In the genomic region with DNA sequence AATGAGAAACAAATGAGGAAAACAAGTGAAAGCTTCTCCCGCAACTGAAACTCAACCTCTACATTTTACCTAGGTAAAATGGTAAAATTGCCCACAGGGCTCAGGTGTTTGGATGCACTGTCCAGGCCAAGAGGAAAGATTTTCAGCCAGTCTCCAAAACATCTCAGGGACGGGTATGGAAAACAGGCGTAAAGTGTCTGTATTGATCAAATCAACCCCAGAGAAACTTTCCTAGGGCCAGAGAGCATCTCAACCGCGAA, we compare ENCODE assay signal across 8 cellular contexts. TPM values are rescaled to one million over a fixed set of nuclear protein-coding genes. Genes with fewer than 3 reads are reported as not detected.
DNase-seq lines count a peak whose midpoint lies in the region; ATAC-seq, FAIRE-seq and TF ChIP-seq lines count a peak whose summit lies in the region.

No MANE protein-coding gene starts in this region.

- TF ChIP-seq RAD21 in HepG2 (CRISPR knock-in tag; IDR thresholded peaks at IDR 0.05) = no peak

- TF ChIP-seq CTCF in HepG2 (CRISPR knock-in tag; IDR thresholded peaks at IDR 0.05) (no peak), transverse colon (IDR thresholded peaks at IDR 0.05) (no peak)

- TF ChIP-seq EP300 in HepG2 (IDR thresholded peaks at IDR 0.05; ENCODE audit: low read depth in 2 of 2, low read length in 2 of 2) = no peak
- TF ChIP-seq EP300 in HepG2 (CRISPR knock-in tag; IDR thresholded peaks at IDR 0.05; ENCODE audit: borderline replicate concordance) = no peak
- no peak for TF ChIP-seq EP300 in transverse colon (IDR thresholded peaks at IDR 0.05; ENCODE audit: low read depth)

- H3K9ac ChIP-seq in HepG2 (ENCODE audit: insufficient read depth, low read depth, low read length) = peak overlapping the region; percentile 87

- POLR2A ChIA-PET in activated naive CD8-positive, alpha-beta T cell treated with anti-CD3 and anti-CD28 coated beads, Interleukin-2, amount 10 ng/mL, durations not matched to agents 7 days and 5 days (lab: Charles Lee) = interaction anchor here (0.6 to 1.9 kb wide), 7 partner anchors 12 to 180 kb away, joined by 3 to 20 read pairs (median 4); a partner anchor contains a TSS
- POLR2A ChIA-PET in HepG2 (lab: Yijun Ruan, JAX) = interaction anchor here (0.5 to 1.9 kb wide), 8 partner anchors 19 to 181 kb away, joined by 3 to 11 read pairs (median 4); a partner anchor contains a TSS

- H3K79me2 ChIP-seq in HepG2 (ENCODE audit: insufficient read depth, low read length) = peaks cover 29% of the 10 kb centered on the region

- CTCF ChIA-PET in HepG2 (lab: Yijun Ruan, JAX; ENCODE audit: low intra/inter-chr PET ratio, low total read pairs) = interaction anchor here (1.3 kb wide), 1 partner anchor 216 kb away, joined by 3 read pairs; no protein-coding TSS in a partner anchor

- H3K9me3 Mint-ChIP-seq in activated T-cell treated with anti-CD3 and anti-CD28 coated beads, Interleukin-2, amount 50 U/mL, for 4 hours = no peaks in the 10 kb centered on the region
- H3K9me3 Mint-ChIP-seq in activated naive CD8-positive, alpha-beta T cell treated with anti-CD3 and anti-CD28 coated beads, Interleukin-2, amount 10 ng/mL, durations not matched to agents 7 days and 5 days = no peaks in the 10 kb centered on the region

- no peak for DNase-seq in activated T-cell treated with anti-CD3 and anti-CD28 coated beads, Interleukin-2, amount 50 U/mL, for 4 hours
- no peak for DNase-seq in activated T-cell treated with anti-CD3 and anti-CD28 coated beads, Interleukin-2, amount 50 U/mL, for 48 hours
- DNase-seq in activated naive CD8-positive, alpha-beta T cell treated with anti-CD3 and anti-CD28 coated beads, Interleukin-2, amount 10 ng/mL, durations not matched to agents 7 days and 5 days = no peak
- DNase-seq in HepG2 (ENCODE audit: low spot score) = no peak
- no peak for DNase-seq in transverse colon
- DNase-seq in left lobe of liver (ENCODE audit: low spot score) = no peak
- no peak for DNase-seq in NCI-H345 (lab: John Stamatoyannopoulos, UW)
- no peak for DNase-seq in midbrain (lab: John Stamatoyannopoulos, UW)

- peak overlapping the region; percentile 83 for H3K27ac ChIP-seq in HepG2 (ENCODE audit: extremely low read length, insufficient read depth, low read length)
- H3K27ac ChIP-seq in transverse colon = peak overlapping the region; percentile 92 to 98 (median 96)

- TF ChIP-seq POLR2A in HepG2 (IDR thresholded peaks at IDR 0.05; ENCODE audit: insufficient read depth in 1 of 2, low read depth in 2 of 2, low read length in 2 of 2) (no peak), transverse colon (IDR thresholded peaks at IDR 0.05) (no peak)

- H3K27me3 ChIP-seq in HepG2 (ENCODE audit: control insufficient read depth in 1 of 2, insufficient read depth in 2 of 2, low read length in 2 of 2) (peaks cover 0 to 3% of the 10 kb centered on the region in 2 experiments; a peak in 1 of 5 replicates), transverse colon (no peaks in the 10 kb centered on the region)

- H3K36me3 ChIP-seq in HepG2 (replicated peaks in 1 of 2; ENCODE audit: control insufficient read depth in 1 of 2, insufficient read depth in 2 of 2, low read length in 2 of 2) (peaks cover 0 to 5% of the 10 kb centered on the region in 2 experiments; a peak in 3 of 5 replicates), transverse colon (peaks cover 0 to 2% (median 0%) of the 10 kb centered on the region in 4 donors)

- peaks cover 32% of the 10 kb centered on the region for H3K4me1 ChIP-seq in HepG2 (ENCODE audit: insufficient read depth, low read length)
- peaks cover 13 to 34% (median 16%) of the 10 kb centered on the region in 4 donors for H3K4me1 ChIP-seq in transverse colon

- H2AFZ ChIP-seq in HepG2 (ENCODE audit: low read length) = peak overlapping the region; percentile 87

- intact Hi-C loops in HepG2 (cut with micrococcal nuclease; ENCODE audit: unreplicated experiment) (loop anchor here (1.0 to 5.0 kb wide), 3 partner anchors 28 to 220 kb away; a partner anchor contains a TSS), transverse colon (cut with DNase I; ENCODE audit: low total_unique reads) (no loop called here)

- BruUV-seq in HepG2 (replicated peaks; lab: Mats Ljungman, UMichigan) = no TSS peak

- H3K36me3 Mint-ChIP-seq in activated T-cell treated with anti-CD3 and anti-CD28 coated beads, Interleukin-2, amount 50 U/mL, for 4 hours (ENCODE audit: insufficient read depth) = peaks cover 2% of the 10 kb centered on the region
- peaks cover 13% of the 10 kb centered on the region for H3K36me3 Mint-ChIP-seq in activated naive CD8-positive, alpha-beta T cell treated with anti-CD3 and anti-CD28 coated beads, Interleukin-2, amount 10 ng/mL, durations not matched to agents 7 days and 5 days

- H3K4me3 ChIP-seq in HepG2 (replicated peaks in 1 of 3; ENCODE audit: insufficient read depth in 1 of 3, low read depth in 2 of 3, low read length in 3 of 3) (peak overlapping the region; percentile 51 to 95 (median 87)), transverse colon (peak overlapping the region in 3 of 4 donors; percentile 73 to 89 (median 87))

- in situ Hi-C loops in HepG2 (cut with HindIII; ENCODE audit: extremely low pct_ligation_motif_present, low pct_unique_long_range_greater_than_20kb) (no loop called here), transverse colon (cut with MboI; ENCODE audit: low pct_ligation_motif_present in 1 of 4, low pct_unique_long_range_greater_than_20kb in 1 of 4, low sequenced_read_pairs in 3 of 4) (no loop called here)

- no peaks in the 10 kb centered on the region for H3K27me3 Mint-ChIP-seq in activated T-cell treated with anti-CD3 and anti-CD28 coated beads, Interleukin-2, amount 50 U/mL, for 4 hours (ENCODE audit: low read depth)
- no peaks in the 10 kb centered on the region for H3K27me3 Mint-ChIP-seq in activated naive CD8-positive, alpha-beta T cell treated with anti-CD3 and anti-CD28 coated beads, Interleukin-2, amount 10 ng/mL, durations not matched to agents 7 days and 5 days

- peaks cover 29% of the 10 kb centered on the region for H3K4me1 Mint-ChIP-seq in activated T-cell treated with anti-CD3 and anti-CD28 coated beads, Interleukin-2, amount 50 U/mL, for 4 hours (ENCODE audit: low read depth)
- peaks cover 27% of the 10 kb centered on the region for H3K4me1 Mint-ChIP-seq in activated naive CD8-positive, alpha-beta T cell treated with anti-CD3 and anti-CD28 coated beads, Interleukin-2, amount 10 ng/mL, durations not matched to agents 7 days and 5 days

- peak overlapping the region; percentile 87 for H3K4me2 ChIP-seq in HepG2 (ENCODE audit: low read depth, low read length)

- peak overlapping the region; percentile 98 for H3K27ac Mint-ChIP-seq in activated naive CD8-positive, alpha-beta T cell treated with anti-CD3 and anti-CD28 coated beads, Interleukin-2, amount 10 ng/mL, durations not matched to agents 7 days and 5 days

- ATAC-seq in activated T-cell treated with anti-CD3 and anti-CD28 coated beads, Interleukin-2, amount 50 U/mL, for 4 hours = peak in 1 of 2 donors; percentile 12
- ATAC-seq in activated naive CD8-positive, alpha-beta T cell treated with anti-CD3 and anti-CD28 coated beads, Interleukin-2, amount 10 ng/mL, durations not matched to agents 7 days and 5 days (ENCODE audit: low read depth) = peak; percentile 28
- ATAC-seq in HepG2 (peak; percentile 47), left lobe of liver (no peak)

- no peaks in the 10 kb centered on the region for H4K20me1 ChIP-seq in HepG2 (ENCODE audit: insufficient read depth, low read length)

- WGBS in HepG2 (ENCODE audit: low lambda C conversion rate) = 3% methylated on average over 5 of the region's 5 CpGs
- WGBS in transverse colon (ENCODE audit: low coverage in 1 of 2), 2 donors = 7% methylated on average over 5 of the region's 5 CpGs; no CpG with 5 or more reads in 1 of the 2 donors

- H3K4me3 Mint-ChIP-seq in activated T-cell treated with anti-CD3 and anti-CD28 coated beads, Interleukin-2, amount 50 U/mL, for 4 hours = peak overlapping the region; percentile 95
- H3K4me3 Mint-ChIP-seq in activated naive CD8-positive, alpha-beta T cell treated with anti-CD3 and anti-CD28 coated beads, Interleukin-2, amount 10 ng/mL, durations not matched to agents 7 days and 5 days = peak overlapping the region; percentile 98

- H3K9me3 ChIP-seq in HepG2 (ENCODE audit: low read length) (no peaks in the 10 kb centered on the region), transverse colon (no peaks in the 10 kb centered on the region)

- no peak for FAIRE-seq in HepG2 (lab: Jason Lieb, UNC)

RNA-seq across cellular contexts. Expression of a gene that starts 0.4 kb away (rescaled TPM):
- 10 to 100 TPM; 75.7 to 77.6 (median 76.6) TPM for total RNA-seq in activated T-cell treated with anti-CD3 and anti-CD28 coated beads, Interleukin-2, amount 50 U/mL, for 4 hours
- 10 to 100 TPM; 52.5 to 54.5 TPM for total RNA-seq in activated naive CD8-positive, alpha-beta T cell treated with anti-CD3 and anti-CD28 coated beads, Interleukin-2, amount 10 ng/mL, durations not matched to agents 7 days and 5 days
- 119 and 195 TPM in 2 replicates for total RNA-seq in HepG2 (2016; rRNA removed; fragmentation: Illumina TruSeq; extraction: Trizol)
- 26.9 and 29.9 TPM in 2 replicates for total RNA-seq in HepG2 (2016; cell fraction: cytosol; rRNA removed; fragmentation: Illumina TruSeq; extraction: Trizol; ENCODE audit: low read depth)
- 113 and 190 TPM in 2 replicates for total RNA-seq in HepG2 (2016; cell fraction: insoluble cytoplasmic fraction; rRNA removed; fragmentation: Illumina TruSeq; extraction: Trizol)
- total RNA-seq in HepG2 (2016; cell fraction: membrane; rRNA removed; fragmentation: Illumina TruSeq; extraction: Trizol) = 28.6 and 35.3 TPM in 2 replicates
- 57.8 and 63.9 TPM in 2 replicates for total RNA-seq in HepG2 (2016; cell fraction: nucleus; rRNA removed; fragmentation: Illumina TruSeq; extraction: Trizol)
- polyA plus RNA-seq in HepG2 (2011; rRNA removed) = 27.9 and 45.4 TPM in 2 replicates
- polyA plus RNA-seq in HepG2 (2011; cell fraction: cytosol; rRNA removed) = 17.0 and 24.6 TPM in 2 replicates
- polyA plus RNA-seq in HepG2 (2011; cell fraction: nucleus; rRNA removed) = 6.3 and 7.8 TPM in 2 replicates
- polyA plus RNA-seq in HepG2 (2012) = 35.8 and 57.9 TPM in 2 replicates
- polyA plus RNA-seq in HepG2 (2016; cell fraction: cytosol; fragmentation: Illumina TruSeq; extraction: Trizol; ENCODE audit: low read depth) = 11.2 and 12.2 TPM in 2 replicates
- polyA plus RNA-seq in HepG2 (2016; cell fraction: insoluble cytoplasmic fraction; fragmentation: Illumina TruSeq; extraction: Trizol; ENCODE audit: low read depth) = 188 and 191 TPM in 2 replicates
- polyA plus RNA-seq in HepG2 (2016; cell fraction: membrane; fragmentation: Illumina TruSeq; extraction: Trizol; ENCODE audit: low read depth) = 15.8 and 17.3 TPM in 2 replicates
- polyA plus RNA-seq in HepG2 (2016; cell fraction: nucleus; fragmentation: Illumina TruSeq; extraction: Trizol; ENCODE audit: insufficient read depth, low read depth) = 62.1 and 66.9 TPM in 2 replicates
- 10.4 and 22.1 TPM in 2 replicates for polyA minus RNA-seq in HepG2 (2011; rRNA and poly(A)+ RNA removed; ENCODE audit: low replicate concordance)
- 18.1 and 25.5 TPM in 2 replicates for polyA minus RNA-seq in HepG2 (2011; cell fraction: cytosol; rRNA and poly(A)+ RNA removed)
- 22.9 and 24.2 TPM in 2 replicates for polyA minus RNA-seq in HepG2 (2011; cell fraction: nucleus; rRNA and poly(A)+ RNA removed)
- 10 to 100 TPM in 2 of 4 donors, 1 to 10 TPM in 2; 4.2 to 19.4 (median 12.0) TPM for total RNA-seq in transverse colon
- 8.2 TPM for total RNA-seq in left lobe of liver

RNA-seq across cellular contexts. Expression of a gene that starts 27.9 kb away (rescaled TPM):
- 10 to 100 TPM; 22.5 to 27.6 (median 26.3) TPM for total RNA-seq in activated T-cell treated with anti-CD3 and anti-CD28 coated beads, Interleukin-2, amount 50 U/mL, for 4 hours
- total RNA-seq in activated naive CD8-positive, alpha-beta T cell treated with anti-CD3 and anti-CD28 coated beads, Interleukin-2, amount 10 ng/mL, durations not matched to agents 7 days and 5 days = 10 to 100 TPM; 25.1 to 27.5 TPM
- total RNA-seq in HepG2 (2016; rRNA removed; fragmentation: Illumina TruSeq; extraction: Trizol) = 8.1 and 13.4 TPM in 2 replicates
- total RNA-seq in HepG2 (2016; cell fraction: cytosol; rRNA removed; fragmentation: Illumina TruSeq; extraction: Trizol; ENCODE audit: low read depth) = 2.1 and 2.4 TPM in 2 replicates
- total RNA-seq in HepG2 (2016; cell fraction: insoluble cytoplasmic fraction; rRNA removed; fragmentation: Illumina TruSeq; extraction: Trizol) = 8.6 and 12.8 TPM in 2 replicates
- 2.4 and 4.2 TPM in 2 replicates for total RNA-seq in HepG2 (2016; cell fraction: membrane; rRNA removed; fragmentation: Illumina TruSeq; extraction: Trizol)
- total RNA-seq in HepG2 (2016; cell fraction: nucleus; rRNA removed; fragmentation: Illumina TruSeq; extraction: Trizol) = 5.9 and 7.9 TPM in 2 replicates
- 14.0 and 15.9 TPM in 2 replicates for polyA plus RNA-seq in HepG2 (2011; rRNA removed)
- 11.2 and 13.4 TPM in 2 replicates for polyA plus RNA-seq in HepG2 (2011; cell fraction: cytosol; rRNA removed)
- 11.2 and 11.4 TPM in 2 replicates for polyA plus RNA-seq in HepG2 (2011; cell fraction: nucleus; rRNA removed)
- 6.6 and 9.2 TPM in 2 replicates for polyA plus RNA-seq in HepG2 (2012)
- polyA plus RNA-seq in HepG2 (2016; cell fraction: cytosol; fragmentation: Illumina TruSeq; extraction: Trizol; ENCODE audit: low read depth) = 0.85 and 0.88 TPM in 2 replicates
- polyA plus RNA-seq in HepG2 (2016; cell fraction: insoluble cytoplasmic fraction; fragmentation: Illumina TruSeq; extraction: Trizol; ENCODE audit: low read depth) = 7.8 and 9.3 TPM in 2 replicates
- 1.2 and 1.6 TPM in 2 replicates for polyA plus RNA-seq in HepG2 (2016; cell fraction: membrane; fragmentation: Illumina TruSeq; extraction: Trizol; ENCODE audit: low read depth)
- polyA plus RNA-seq in HepG2 (2016; cell fraction: nucleus; fragmentation: Illumina TruSeq; extraction: Trizol; ENCODE audit: insufficient read depth, low read depth) = 5.5 and 6.6 TPM in 2 replicates
- polyA minus RNA-seq in HepG2 (2011; rRNA and poly(A)+ RNA removed; ENCODE audit: low replicate concordance) = 16.6 and 20.1 TPM in 2 replicates
- polyA minus RNA-seq in HepG2 (2011; cell fraction: cytosol; rRNA and poly(A)+ RNA removed) = 11.6 and 12.2 TPM in 2 replicates
- polyA minus RNA-seq in HepG2 (2011; cell fraction: nucleus; rRNA and poly(A)+ RNA removed) = 21.9 and 31.0 TPM in 2 replicates
- 100 to 1,000 TPM in 1 of 4 donors, 10 to 100 TPM in 3; 26.9 to 151 (median 40.5) TPM for total RNA-seq in transverse colon
- 0.98 TPM for total RNA-seq in left lobe of liver
